Comparison of ENCODE assay signal across 2 cellular contexts in the genomic region with DNA sequence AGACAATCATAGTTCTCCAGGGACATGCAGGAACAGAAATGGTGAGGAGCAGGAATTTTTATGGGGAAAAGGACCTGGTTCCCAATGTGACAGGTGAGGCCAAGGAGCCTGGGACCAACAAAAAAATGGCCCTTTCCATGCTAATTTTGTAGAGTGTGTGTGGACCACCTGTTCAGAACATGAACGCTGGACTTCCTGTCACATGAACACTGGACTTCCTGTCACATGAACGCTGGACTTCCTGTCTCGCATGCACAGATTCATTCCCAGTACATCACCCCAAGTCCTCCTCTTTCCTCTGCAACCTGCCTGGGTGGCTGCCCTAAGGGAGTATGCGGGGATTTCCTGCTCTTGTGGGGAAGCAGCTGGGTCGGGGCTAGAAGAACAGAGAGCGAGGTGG.
TF ChIP-seq lines count a peak whose summit lies in the region.

No MANE protein-coding gene starts in this region.

TF ChIP-seq in Ishikawa, 13 proteins besides CTCF, POLR2A, EP300 and RAD21 (continued from another document):
- TF ChIP-seq USF1 (IDR thresholded peaks at IDR 0.05) (peak; percentile 91), TEAD4 (IDR thresholded peaks at IDR 0.05) (no peak), CREB1 (IDR thresholded peaks at IDR 0.05; ENCODE audit: low read depth) (no peak), EGR1 (IDR thresholded peaks at IDR 0.05) (no peak), NFIC (IDR thresholded peaks at IDR 0.05) (no peak)
- TF ChIP-seq, protein P1, sequence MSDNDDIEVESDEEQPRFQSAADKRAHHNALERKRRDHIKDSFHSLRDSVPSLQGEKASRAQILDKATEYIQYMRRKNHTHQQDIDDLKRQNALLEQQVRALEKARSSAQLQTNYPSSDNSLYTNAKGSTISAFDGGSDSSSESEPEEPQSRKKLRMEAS (IDR thresholded peaks at IDR 0.05), result 0 out of 2 replicates have a peak, but pooled peaks have one; percentile 31
TF ChIP-seq in Ishikawa: peak in this region for 2.

TF ChIP-seq in GM12878, 131 proteins besides CTCF, POLR2A, EP300 and RAD21 (continues in another document):
- TF ChIP-seq, protein P2, sequence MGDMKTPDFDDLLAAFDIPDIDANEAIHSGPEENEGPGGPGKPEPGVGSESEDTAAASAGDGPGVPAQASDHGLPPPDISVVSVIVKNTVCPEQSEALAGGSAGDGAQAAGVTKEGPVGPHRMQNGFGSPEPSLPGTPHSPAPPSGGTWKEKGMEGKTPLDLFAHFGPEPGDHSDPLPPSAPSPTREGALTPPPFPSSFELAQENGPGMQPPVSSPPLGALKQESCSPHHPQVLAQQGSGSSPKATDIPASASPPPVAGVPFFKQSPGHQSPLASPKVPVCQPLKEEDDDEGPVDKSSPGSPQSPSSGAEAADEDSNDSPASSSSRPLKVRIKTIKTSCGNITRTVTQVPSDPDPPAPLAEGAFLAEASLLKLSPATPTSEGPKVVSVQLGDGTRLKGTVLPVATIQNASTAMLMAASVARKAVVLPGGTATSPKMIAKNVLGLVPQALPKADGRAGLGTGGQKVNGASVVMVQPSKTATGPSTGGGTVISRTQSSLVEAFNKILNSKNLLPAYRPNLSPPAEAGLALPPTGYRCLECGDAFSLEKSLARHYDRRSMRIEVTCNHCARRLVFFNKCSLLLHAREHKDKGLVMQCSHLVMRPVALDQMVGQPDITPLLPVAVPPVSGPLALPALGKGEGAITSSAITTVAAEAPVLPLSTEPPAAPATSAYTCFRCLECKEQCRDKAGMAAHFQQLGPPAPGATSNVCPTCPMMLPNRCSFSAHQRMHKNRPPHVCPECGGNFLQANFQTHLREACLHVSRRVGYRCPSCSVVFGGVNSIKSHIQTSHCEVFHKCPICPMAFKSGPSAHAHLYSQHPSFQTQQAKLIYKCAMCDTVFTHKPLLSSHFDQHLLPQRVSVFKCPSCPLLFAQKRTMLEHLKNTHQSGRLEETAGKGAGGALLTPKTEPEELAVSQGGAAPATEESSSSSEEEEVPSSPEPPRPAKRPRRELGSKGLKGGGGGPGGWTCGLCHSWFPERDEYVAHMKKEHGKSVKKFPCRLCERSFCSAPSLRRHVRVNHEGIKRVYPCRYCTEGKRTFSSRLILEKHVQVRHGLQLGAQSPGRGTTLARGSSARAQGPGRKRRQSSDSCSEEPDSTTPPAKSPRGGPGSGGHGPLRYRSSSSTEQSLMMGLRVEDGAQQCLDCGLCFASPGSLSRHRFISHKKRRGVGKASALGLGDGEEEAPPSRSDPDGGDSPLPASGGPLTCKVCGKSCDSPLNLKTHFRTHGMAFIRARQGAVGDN (IDR thresholded peaks at IDR 0.05), result no peak
- TF ChIP-seq CHD4 (IDR thresholded peaks at IDR 0.05) (no peak), MXI1 (IDR thresholded peaks at IDR 0.05; ENCODE audit: low read depth, low read length) (no peak), YY1 (IDR thresholded peaks at IDR 0.05; ENCODE audit: low read depth, low read length) (no peak), YBX1 (IDR thresholded peaks at IDR 0.05) (no peak), PAX5 (IDR thresholded peaks at IDR 0.05; ENCODE audit: borderline replicate concordance, low read depth, low read length) (no peak), ZBTB40 (IDR thresholded peaks at IDR 0.05; ENCODE audit: borderline replicate concordance) (peak; percentile 56; the same call in 1 of the 2 replicates), ATF3 (IDR thresholded peaks at IDR 0.05; ENCODE audit: borderline replicate concordance, extremely low read depth, low read depth, low read length) (peak; percentile 46; the same call in 1 of the 2 replicates), SIX5 (IDR thresholded peaks at IDR 0.05; ENCODE audit: low read depth, low read length, severe bottlenecking) (no peak), CEBPB (IDR thresholded peaks at IDR 0.05; ENCODE audit: borderline replicate concordance in 1 of 2, low read depth in 2 of 2, low read length in 2 of 2) (no peak), EZH2 (IDR thresholded peaks at IDR 0.05; ENCODE audit: borderline replicate concordance, control insufficient read depth, low read depth, low read length) (no peak), JUND (IDR thresholded peaks at IDR 0.05; ENCODE audit: low read depth, low read length) (no peak), NFIC (IDR thresholded peaks at IDR 0.05; ENCODE audit: low read depth, low read length) (no peak), ZNF384 (IDR thresholded peaks at IDR 0.05; ENCODE audit: borderline replicate concordance, low read depth, low read length) (no peak), ATF7 (IDR thresholded peaks at IDR 0.05; ENCODE audit: low read depth) (no peak), FOXM1 (IDR thresholded peaks at IDR 0.05; ENCODE audit: low read depth, low read length) (no peak), PML (IDR thresholded peaks at IDR 0.05; ENCODE audit: low read length) (no peak), USF1 (IDR thresholded peaks at IDR 0.05; ENCODE audit: borderline replicate concordance, extremely low read length, insufficient read depth, low read depth, low read length) (peak; percentile 41), TCF3 (IDR thresholded peaks at IDR 0.05; ENCODE audit: borderline replicate concordance, insufficient read depth, low read depth, low read length) (no peak), MTA3 (IDR thresholded peaks at IDR 0.05; ENCODE audit: borderline replicate concordance, low read length) (no peak), NBN (IDR thresholded peaks at IDR 0.05) (no peak), KAT2A (conservative IDR thresholded peaks at IDR 0.05; ENCODE audit: control insufficient read depth, low read depth, low read length) (no peak), E2F4 (IDR thresholded peaks at IDR 0.05; ENCODE audit: low read depth, low read length) (no peak), TBL1XR1 (IDR thresholded peaks at IDR 0.05; ENCODE audit: low read depth, low read length) (no peak), CREB1 (IDR thresholded peaks at IDR 0.05; ENCODE audit: low read depth) (no peak), NR2C1 (IDR thresholded peaks at IDR 0.05) (no peak)
- TF ChIP-seq, protein P3, sequence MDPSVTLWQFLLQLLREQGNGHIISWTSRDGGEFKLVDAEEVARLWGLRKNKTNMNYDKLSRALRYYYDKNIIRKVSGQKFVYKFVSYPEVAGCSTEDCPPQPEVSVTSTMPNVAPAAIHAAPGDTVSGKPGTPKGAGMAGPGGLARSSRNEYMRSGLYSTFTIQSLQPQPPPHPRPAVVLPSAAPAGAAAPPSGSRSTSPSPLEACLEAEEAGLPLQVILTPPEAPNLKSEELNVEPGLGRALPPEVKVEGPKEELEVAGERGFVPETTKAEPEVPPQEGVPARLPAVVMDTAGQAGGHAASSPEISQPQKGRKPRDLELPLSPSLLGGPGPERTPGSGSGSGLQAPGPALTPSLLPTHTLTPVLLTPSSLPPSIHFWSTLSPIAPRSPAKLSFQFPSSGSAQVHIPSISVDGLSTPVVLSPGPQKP (IDR thresholded peaks at IDR 0.05; ENCODE audit: low read depth, low read length), result no peak
- TF ChIP-seq, protein P4, sequence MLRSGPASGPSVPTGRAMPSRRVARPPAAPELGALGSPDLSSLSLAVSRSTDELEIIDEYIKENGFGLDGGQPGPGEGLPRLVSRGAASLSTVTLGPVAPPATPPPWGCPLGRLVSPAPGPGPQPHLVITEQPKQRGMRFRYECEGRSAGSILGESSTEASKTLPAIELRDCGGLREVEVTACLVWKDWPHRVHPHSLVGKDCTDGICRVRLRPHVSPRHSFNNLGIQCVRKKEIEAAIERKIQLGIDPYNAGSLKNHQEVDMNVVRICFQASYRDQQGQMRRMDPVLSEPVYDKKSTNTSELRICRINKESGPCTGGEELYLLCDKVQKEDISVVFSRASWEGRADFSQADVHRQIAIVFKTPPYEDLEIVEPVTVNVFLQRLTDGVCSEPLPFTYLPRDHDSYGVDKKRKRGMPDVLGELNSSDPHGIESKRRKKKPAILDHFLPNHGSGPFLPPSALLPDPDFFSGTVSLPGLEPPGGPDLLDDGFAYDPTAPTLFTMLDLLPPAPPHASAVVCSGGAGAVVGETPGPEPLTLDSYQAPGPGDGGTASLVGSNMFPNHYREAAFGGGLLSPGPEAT (IDR thresholded peaks at IDR 0.05; ENCODE audit: low read depth), result no peak
- TF ChIP-seq, protein P5, sequence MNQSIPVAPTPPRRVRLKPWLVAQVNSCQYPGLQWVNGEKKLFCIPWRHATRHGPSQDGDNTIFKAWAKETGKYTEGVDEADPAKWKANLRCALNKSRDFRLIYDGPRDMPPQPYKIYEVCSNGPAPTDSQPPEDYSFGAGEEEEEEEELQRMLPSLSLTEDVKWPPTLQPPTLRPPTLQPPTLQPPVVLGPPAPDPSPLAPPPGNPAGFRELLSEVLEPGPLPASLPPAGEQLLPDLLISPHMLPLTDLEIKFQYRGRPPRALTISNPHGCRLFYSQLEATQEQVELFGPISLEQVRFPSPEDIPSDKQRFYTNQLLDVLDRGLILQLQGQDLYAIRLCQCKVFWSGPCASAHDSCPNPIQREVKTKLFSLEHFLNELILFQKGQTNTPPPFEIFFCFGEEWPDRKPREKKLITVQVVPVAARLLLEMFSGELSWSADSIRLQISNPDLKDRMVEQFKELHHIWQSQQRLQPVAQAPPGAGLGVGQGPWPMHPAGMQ (IDR thresholded peaks at IDR 0.05; ENCODE audit: borderline replicate concordance), result no peak
- TF ChIP-seq, protein P6, sequence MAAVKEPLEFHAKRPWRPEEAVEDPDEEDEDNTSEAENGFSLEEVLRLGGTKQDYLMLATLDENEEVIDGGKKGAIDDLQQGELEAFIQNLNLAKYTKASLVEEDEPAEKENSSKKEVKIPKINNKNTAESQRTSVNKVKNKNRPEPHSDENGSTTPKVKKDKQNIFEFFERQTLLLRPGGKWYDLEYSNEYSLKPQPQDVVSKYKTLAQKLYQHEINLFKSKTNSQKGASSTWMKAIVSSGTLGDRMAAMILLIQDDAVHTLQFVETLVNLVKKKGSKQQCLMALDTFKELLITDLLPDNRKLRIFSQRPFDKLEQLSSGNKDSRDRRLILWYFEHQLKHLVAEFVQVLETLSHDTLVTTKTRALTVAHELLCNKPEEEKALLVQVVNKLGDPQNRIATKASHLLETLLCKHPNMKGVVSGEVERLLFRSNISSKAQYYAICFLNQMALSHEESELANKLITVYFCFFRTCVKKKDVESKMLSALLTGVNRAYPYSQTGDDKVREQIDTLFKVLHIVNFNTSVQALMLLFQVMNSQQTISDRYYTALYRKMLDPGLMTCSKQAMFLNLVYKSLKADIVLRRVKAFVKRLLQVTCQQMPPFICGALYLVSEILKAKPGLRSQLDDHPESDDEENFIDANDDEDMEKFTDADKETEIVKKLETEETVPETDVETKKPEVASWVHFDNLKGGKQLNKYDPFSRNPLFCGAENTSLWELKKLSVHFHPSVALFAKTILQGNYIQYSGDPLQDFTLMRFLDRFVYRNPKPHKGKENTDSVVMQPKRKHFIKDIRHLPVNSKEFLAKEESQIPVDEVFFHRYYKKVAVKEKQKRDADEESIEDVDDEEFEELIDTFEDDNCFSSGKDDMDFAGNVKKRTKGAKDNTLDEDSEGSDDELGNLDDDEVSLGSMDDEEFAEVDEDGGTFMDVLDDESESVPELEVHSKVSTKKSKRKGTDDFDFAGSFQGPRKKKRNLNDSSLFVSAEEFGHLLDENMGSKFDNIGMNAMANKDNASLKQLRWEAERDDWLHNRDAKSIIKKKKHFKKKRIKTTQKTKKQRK (IDR thresholded peaks at IDR 0.05; ENCODE audit: low read depth, low read length), result no peak
